In genomic region chr5:138011991-138012390, GRCh38 we compare ENCODE assay signal across 12 cellular contexts.
"Had no signal": no experiment of that assay in that cellular context is flagged by ENCODE, and none has a peak within 500 bp of the region (broad histone marks: within the 10 kb centered on the region; RNA-seq: fewer than 3 reads in every experiment).

No MANE protein-coding gene starts in this region.

- H3K4me1 ChIP-seq: ascending aorta, psoas muscle had no signal

- H3K27me3 ChIP-seq: ascending aorta, cardiac muscle cell, sigmoid colon, suprapubic skin had no signal

- ATAC-seq: activated CD8-positive, alpha-beta T cell treated with anti-CD3 and anti-CD28 coated beads, Interleukin-2, amount 10 ng/mL, durations not matched to agents 7 days and 5 days; activated naive CD8-positive, alpha-beta T cell treated with anti-CD3 and anti-CD28 coated beads, Interleukin-2, amount 50 U/mL, for 24 hours; psoas muscle; stimulated activated naive CD8-positive, alpha-beta T cell treated with anti-CD3 and anti-CD28 coated beads, Interleukin-15, Interleukin-2, amounts not matched to agents 100 U/mL and 50 U/mL, for 24 hours had no signal

- H3K27ac ChIP-seq: ascending aorta, cardiac muscle cell, psoas muscle, sigmoid colon, suprapubic skin had no signal

- DNase-seq: activated CD4-positive, alpha-beta T cell treated with anti-CD3 and anti-CD28 coated beads for 48 hours; activated CD8-positive, alpha-beta T cell treated with anti-CD3 and anti-CD28 coated beads, Interleukin-2, amount 10 ng/mL, durations not matched to agents 7 days and 5 days; activated naive CD4-positive, alpha-beta T cell treated with Interleukin-2 at 50 U/mL for 16 hours; activated naive CD8-positive, alpha-beta T cell treated with anti-CD3 and anti-CD28 coated beads, Interleukin-2, amount 50 U/mL, for 24 hours; psoas muscle; sigmoid colon; stimulated activated CD4-positive, alpha-beta T cell treated with anti-CD3 and anti-CD28 coated beads, Interleukin-12 subunit alpha, Interleukin-12 subunit beta, amount 100 ng/mL, for 4 hours; stimulated activated naive CD8-positive, alpha-beta T cell treated with anti-CD3 and anti-CD28 coated beads, Interleukin-15, Interleukin-2, amounts not matched to agents 100 U/mL and 50 U/mL, for 24 hours; T1000 had no signal

- H3K4me3 ChIP-seq: ascending aorta, cardiac muscle cell, psoas muscle, sigmoid colon, suprapubic skin had no signal

- H3K9me3 ChIP-seq: ascending aorta, psoas muscle, sigmoid colon, suprapubic skin had no signal
